In genomic region chr10:86970887-86971145, GRCh38 we compare ENCODE assay signal across 9 cellular contexts. TPM values are rescaled to one million over a fixed set of nuclear protein-coding genes. Genes with fewer than 3 reads are reported as not detected.
DNase-seq lines count a peak whose midpoint lies in the region; ATAC-seq, FAIRE-seq and TF ChIP-seq lines count a peak whose summit lies in the region.
"Had no signal": no experiment of that assay in that cellular context is flagged by ENCODE, and none has a peak within 500 bp of the region (broad histone marks: within the 10 kb centered on the region; RNA-seq: fewer than 3 reads in every experiment).

No MANE protein-coding gene starts in this region.

- H4K20me1 ChIP-seq in HepG2 (ENCODE audit: insufficient read depth, low read length) = no peaks in the 10 kb centered on the region

- POLR2A ChIA-PET in HepG2 (lab: Yijun Ruan, JAX) = no interaction called here

- H2AFZ ChIP-seq in HepG2 (ENCODE audit: low read length) = no peak overlapping the region

- TF ChIP-seq RAD21 in liver (IDR thresholded peaks at IDR 0.05) (no peak), HepG2 (CRISPR knock-in tag; IDR thresholded peaks at IDR 0.05) (no peak)

- no peak overlapping the region for H3K9ac ChIP-seq in liver (ENCODE audit: low read depth in 1 of 2, low read length in 2 of 2)
- no peak overlapping the region for H3K9ac ChIP-seq in HepG2 (ENCODE audit: insufficient read depth, low read depth, low read length)

- CTCF ChIA-PET in HepG2 (lab: Yijun Ruan, JAX; ENCODE audit: low intra/inter-chr PET ratio, low total read pairs) = no interaction called here

- H3K36me3 Mint-ChIP-seq in mesothelial cell of epicardium = no peaks in the 10 kb centered on the region

- H3K4me2 ChIP-seq in HepG2 (ENCODE audit: low read depth, low read length) = no peak overlapping the region

- TF ChIP-seq CTCF in liver (IDR thresholded peaks at IDR 0.05; ENCODE audit: low read depth, low read length, missing input control) (no peak), HepG2 (CRISPR knock-in tag; IDR thresholded peaks at IDR 0.05) (no peak), mesothelial cell of epicardium (IDR thresholded peaks at IDR 0.05; ENCODE audit: unreplicated experiment) (no peak), vagina (IDR thresholded peaks at IDR 0.05) (no peak)

- peak overlapping the region; percentile 83 for H3K4me3 Mint-ChIP-seq in mesothelial cell of epicardium

- intact Hi-C loops in HepG2 (cut with micrococcal nuclease; ENCODE audit: unreplicated experiment) (no loop called here), vagina (cut with DNase I) (loop anchor here (5.0 kb wide), 1 partner anchor 121 kb away; the partner anchor contains the start of gene GLUD1)

- no TSS peak for BruUV-seq in HepG2 (replicated peaks; lab: Mats Ljungman, UMichigan)

- H3K27ac Mint-ChIP-seq in mesothelial cell of epicardium = peak overlapping the region; percentile 77

- no peaks in the 10 kb centered on the region for H3K79me2 ChIP-seq in HepG2 (ENCODE audit: insufficient read depth, low read length)

- peaks cover 47% of the 10 kb centered on the region for H3K4me1 Mint-ChIP-seq in mesothelial cell of epicardium

- H3K36me3 ChIP-seq in liver (ENCODE audit: control insufficient read depth in 4 of 4, insufficient read depth in 3 of 4, low read depth in 1 of 4, low read length in 3 of 4) = no peaks in the 10 kb centered on the region
- no peaks in the 10 kb centered on the region for H3K36me3 ChIP-seq in HepG2 (replicated peaks in 1 of 2; ENCODE audit: control insufficient read depth in 1 of 2, insufficient read depth in 2 of 2, low read length in 2 of 2)
- no peaks in the 10 kb centered on the region for H3K36me3 ChIP-seq in vagina

- in situ Hi-C loops in HepG2 (cut with HindIII; ENCODE audit: extremely low pct_ligation_motif_present, low pct_unique_long_range_greater_than_20kb) = no loop called here

- H3K9me3 Mint-ChIP-seq in mesothelial cell of epicardium = no peaks in the 10 kb centered on the region

- no peaks in the 10 kb centered on the region for H3K9me3 ChIP-seq in liver (ENCODE audit: control insufficient read depth in 4 of 4, low read length in 3 of 4)
- H3K9me3 ChIP-seq in HepG2 (ENCODE audit: low read length) = no peaks in the 10 kb centered on the region
- no peaks in the 10 kb centered on the region for H3K9me3 ChIP-seq in vagina

- H3K27me3 ChIP-seq in liver (ENCODE audit: control insufficient read depth in 4 of 4, insufficient read depth in 4 of 4, low read length in 3 of 4) (no peaks in the 10 kb centered on the region), HepG2 (ENCODE audit: control insufficient read depth in 1 of 2, insufficient read depth in 2 of 2, low read length in 2 of 2) (peaks cover 5 to 52% of the 10 kb centered on the region in 2 experiments; a peak in 3 of 5 replicates), vagina (no peaks in the 10 kb centered on the region)

- no peak for TF ChIP-seq EP300 in HepG2 (IDR thresholded peaks at IDR 0.05; ENCODE audit: low read depth in 2 of 2, low read length in 2 of 2)
- no peak for TF ChIP-seq EP300 in HepG2 (CRISPR knock-in tag; IDR thresholded peaks at IDR 0.05; ENCODE audit: borderline replicate concordance)

- H3K27me3 Mint-ChIP-seq in mesothelial cell of epicardium (ENCODE audit: low read depth) = peaks cover 7% of the 10 kb centered on the region

- no peak for TF ChIP-seq POLR2A in HepG2 (IDR thresholded peaks at IDR 0.05; ENCODE audit: insufficient read depth in 1 of 2, low read depth in 2 of 2, low read length in 2 of 2)
- no peak for TF ChIP-seq POLR2A in vagina (IDR thresholded peaks at IDR 0.05)

- WGBS in liver = 47% methylated on average over 14 of the region's 14 CpGs
- WGBS in HepG2 (ENCODE audit: low lambda C conversion rate) = 77% methylated on average over 12 of the region's 14 CpGs

- DNase-seq in HepG2 (ENCODE audit: low spot score) (no peak), mesothelial cell of epicardium (ENCODE audit: low spot score in 2 of 2, unreplicated experiment in 2 of 2) (no peak), vagina (ENCODE audit: extremely low spot score in 2 of 2) (no peak), DMS53 treated with DMSO at 0.1 percent for 48 hours (lab: John Stamatoyannopoulos, UW; ENCODE audit: unreplicated experiment) (no peak), AML-193 (lab: John Stamatoyannopoulos, UW) (no peak)

- no peak for FAIRE-seq in HepG2 (lab: Jason Lieb, UNC)
- FAIRE-seq: islet of Langerhans had no signal

- H3K27ac ChIP-seq in liver (ENCODE audit: low read depth in 1 of 2, low read length in 2 of 2) (peak overlapping the region; percentile 53 to 56), HepG2 (ENCODE audit: extremely low read length, insufficient read depth, low read length) (no peak overlapping the region), cingulate gyrus (ENCODE audit: low read depth, low read length) (peak overlapping the region; percentile 91), vagina (peak overlapping the region; percentile 99)

- H3K4me3 ChIP-seq in liver (ENCODE audit: low read depth in 1 of 3, low read length in 3 of 3) (peak overlapping the region in 1 of 3 donors; percentile 37), HepG2 (replicated peaks in 1 of 3; ENCODE audit: insufficient read depth in 1 of 3, low read depth in 2 of 3, low read length in 3 of 3) (no peak overlapping the region), vagina (peak overlapping the region; percentile 76 to 92)

- peaks cover 0 to 40% (median 17%) of the 10 kb centered on the region in 4 donors for H3K4me1 ChIP-seq in liver (ENCODE audit: control insufficient read depth in 4 of 4, insufficient read depth in 4 of 4, low read length in 3 of 4)
- peaks cover 24% of the 10 kb centered on the region for H3K4me1 ChIP-seq in HepG2 (ENCODE audit: insufficient read depth, low read length)
- H3K4me1 ChIP-seq in vagina = peaks cover 62% of the 10 kb centered on the region

- no peak for ATAC-seq in HepG2
- ATAC-seq in GM18520 (IDR thresholded peaks at IDR 0.05; ENCODE audit: unreplicated experiment) = no peak

RNA-seq across cellular contexts. Expression of gene ADIRF, which starts 2.5 kb away (rescaled TPM):
- total RNA-seq in liver (10 to 100 TPM in 1 of 2 donors, under 1 TPM in 1; 0.61 to 17.1 TPM), HepG2 (2016; rRNA removed; fragmentation: Illumina TruSeq; extraction: Trizol) (0.40 and 0.44 TPM in 2 replicates), mesothelial cell of epicardium (0.29 TPM in 1 of 3 replicates, not detected in the others), vagina (374 TPM)
- polyA plus RNA-seq in liver (10 to 100 TPM; 54.5 to 96.3 TPM), HepG2 (2011; rRNA removed) (0.13 TPM in 1 of 2 replicates, not detected in the other)
- not detected in 2 replicates for total RNA-seq in HepG2 (2016; cell fraction: cytosol; rRNA removed; fragmentation: Illumina TruSeq; extraction: Trizol; ENCODE audit: low read depth)
- 0.17 TPM in 1 of 2 replicates, not detected in the other for total RNA-seq in HepG2 (2016; cell fraction: insoluble cytoplasmic fraction; rRNA removed; fragmentation: Illumina TruSeq; extraction: Trizol)
- 0.41 TPM in 1 of 2 replicates, not detected in the other for total RNA-seq in HepG2 (2016; cell fraction: membrane; rRNA removed; fragmentation: Illumina TruSeq; extraction: Trizol)
- total RNA-seq in HepG2 (2016; cell fraction: nucleus; rRNA removed; fragmentation: Illumina TruSeq; extraction: Trizol) = not detected in 2 replicates
- 0.13 TPM in 1 of 2 replicates, not detected in the other for polyA plus RNA-seq in HepG2 (2011; cell fraction: cytosol; rRNA removed)
- not detected in 2 replicates for polyA plus RNA-seq in HepG2 (2011; cell fraction: nucleus; rRNA removed)
- not detected in 2 replicates for polyA plus RNA-seq in HepG2 (2012)
- polyA plus RNA-seq in HepG2 (2016; cell fraction: cytosol; fragmentation: Illumina TruSeq; extraction: Trizol; ENCODE audit: low read depth) = 0.27 and 0.36 TPM in 2 replicates
- polyA plus RNA-seq in HepG2 (2016; cell fraction: insoluble cytoplasmic fraction; fragmentation: Illumina TruSeq; extraction: Trizol; ENCODE audit: low read depth) = not detected in 2 replicates
- 0.62 and 1.4 TPM in 2 replicates for polyA plus RNA-seq in HepG2 (2016; cell fraction: membrane; fragmentation: Illumina TruSeq; extraction: Trizol; ENCODE audit: low read depth)
- polyA plus RNA-seq in HepG2 (2016; cell fraction: nucleus; fragmentation: Illumina TruSeq; extraction: Trizol; ENCODE audit: insufficient read depth, low read depth) = not detected in 2 replicates
- not detected in 2 replicates for polyA minus RNA-seq in HepG2 (2011; rRNA and poly(A)+ RNA removed; ENCODE audit: low replicate concordance)
- polyA minus RNA-seq in HepG2 (2011; cell fraction: cytosol; rRNA and poly(A)+ RNA removed) = not detected in 2 replicates
- not detected in 2 replicates for polyA minus RNA-seq in HepG2 (2011; cell fraction: nucleus; rRNA and poly(A)+ RNA removed)

RNA-seq across cellular contexts. Expression of gene SNCG, which starts 12.4 kb away (rescaled TPM):
- total RNA-seq in liver (1 to 10 TPM in 1 of 2 donors, under 1 TPM in 1; 0.84 to 1.2 TPM), HepG2 (2016; rRNA removed; fragmentation: Illumina TruSeq; extraction: Trizol) (0.22 TPM in 1 of 2 replicates, not detected in the other), mesothelial cell of epicardium (92.0 to 104 TPM (median 98.5 TPM) in 3 replicates), vagina (36.6 TPM)
- polyA plus RNA-seq in liver (1 to 10 TPM; 2.1 to 2.6 TPM), HepG2 (2011; rRNA removed) (0.86 and 0.91 TPM in 2 replicates)
- not detected in 2 replicates for total RNA-seq in HepG2 (2016; cell fraction: cytosol; rRNA removed; fragmentation: Illumina TruSeq; extraction: Trizol; ENCODE audit: low read depth)
- not detected in 2 replicates for total RNA-seq in HepG2 (2016; cell fraction: insoluble cytoplasmic fraction; rRNA removed; fragmentation: Illumina TruSeq; extraction: Trizol)
- not detected in 2 replicates for total RNA-seq in HepG2 (2016; cell fraction: membrane; rRNA removed; fragmentation: Illumina TruSeq; extraction: Trizol)
- total RNA-seq in HepG2 (2016; cell fraction: nucleus; rRNA removed; fragmentation: Illumina TruSeq; extraction: Trizol) = not detected in 2 replicates
- 1.1 and 1.8 TPM in 2 replicates for polyA plus RNA-seq in HepG2 (2011; cell fraction: cytosol; rRNA removed)
- 1.2 and 1.8 TPM in 2 replicates for polyA plus RNA-seq in HepG2 (2011; cell fraction: nucleus; rRNA removed)
- 0.32 TPM in 1 of 2 replicates, not detected in the other for polyA plus RNA-seq in HepG2 (2012)
- 0.33 and 0.71 TPM in 2 replicates for polyA plus RNA-seq in HepG2 (2016; cell fraction: cytosol; fragmentation: Illumina TruSeq; extraction: Trizol; ENCODE audit: low read depth)
- polyA plus RNA-seq in HepG2 (2016; cell fraction: insoluble cytoplasmic fraction; fragmentation: Illumina TruSeq; extraction: Trizol; ENCODE audit: low read depth) = not detected in 2 replicates
- polyA plus RNA-seq in HepG2 (2016; cell fraction: membrane; fragmentation: Illumina TruSeq; extraction: Trizol; ENCODE audit: low read depth) = 0.30 and 0.38 TPM in 2 replicates
- not detected in 2 replicates for polyA plus RNA-seq in HepG2 (2016; cell fraction: nucleus; fragmentation: Illumina TruSeq; extraction: Trizol; ENCODE audit: insufficient read depth, low read depth)
- 0.56 and 4.7 TPM in 2 replicates for polyA minus RNA-seq in HepG2 (2011; rRNA and poly(A)+ RNA removed; ENCODE audit: low replicate concordance)
- 0.79 and 1.4 TPM in 2 replicates for polyA minus RNA-seq in HepG2 (2011; cell fraction: cytosol; rRNA and poly(A)+ RNA removed)
- not detected in 2 replicates for polyA minus RNA-seq in HepG2 (2011; cell fraction: nucleus; rRNA and poly(A)+ RNA removed)

RNA-seq across cellular contexts. Expression of gene MMRN2, which starts 13.4 kb away (rescaled TPM):
- total RNA-seq in liver (10 to 100 TPM; 11.0 to 12.1 TPM), HepG2 (2016; rRNA removed; fragmentation: Illumina TruSeq; extraction: Trizol) (0.04 TPM in 1 of 2 replicates, not detected in the other), mesothelial cell of epicardium (6.5 to 9.8 TPM (median 7.2 TPM) in 3 replicates), vagina (57.2 TPM)
- polyA plus RNA-seq in liver (1 to 10 TPM; 1.7 to 6.2 TPM), HepG2 (2011; rRNA removed) (0.03 TPM in 1 of 2 replicates, not detected in the other)
- not detected in 2 replicates for total RNA-seq in HepG2 (2016; cell fraction: cytosol; rRNA removed; fragmentation: Illumina TruSeq; extraction: Trizol; ENCODE audit: low read depth)
- not detected in 2 replicates for total RNA-seq in HepG2 (2016; cell fraction: insoluble cytoplasmic fraction; rRNA removed; fragmentation: Illumina TruSeq; extraction: Trizol)
- total RNA-seq in HepG2 (2016; cell fraction: membrane; rRNA removed; fragmentation: Illumina TruSeq; extraction: Trizol) = not detected in 2 replicates
- not detected in 2 replicates for total RNA-seq in HepG2 (2016; cell fraction: nucleus; rRNA removed; fragmentation: Illumina TruSeq; extraction: Trizol)
- 0.01 and 0.04 TPM in 2 replicates for polyA plus RNA-seq in HepG2 (2011; cell fraction: cytosol; rRNA removed)
- 0.07 and 0.13 TPM in 2 replicates for polyA plus RNA-seq in HepG2 (2011; cell fraction: nucleus; rRNA removed)
- polyA plus RNA-seq in HepG2 (2012) = 0.19 and 0.20 TPM in 2 replicates
- polyA plus RNA-seq in HepG2 (2016; cell fraction: cytosol; fragmentation: Illumina TruSeq; extraction: Trizol; ENCODE audit: low read depth) = not detected in 2 replicates
- polyA plus RNA-seq in HepG2 (2016; cell fraction: insoluble cytoplasmic fraction; fragmentation: Illumina TruSeq; extraction: Trizol; ENCODE audit: low read depth) = not detected in 2 replicates
- 0.07 TPM in 1 of 2 replicates, not detected in the other for polyA plus RNA-seq in HepG2 (2016; cell fraction: membrane; fragmentation: Illumina TruSeq; extraction: Trizol; ENCODE audit: low read depth)
- polyA plus RNA-seq in HepG2 (2016; cell fraction: nucleus; fragmentation: Illumina TruSeq; extraction: Trizol; ENCODE audit: insufficient read depth, low read depth) = not detected in 2 replicates
- 0.04 and 0.70 TPM in 2 replicates for polyA minus RNA-seq in HepG2 (2011; rRNA and poly(A)+ RNA removed; ENCODE audit: low replicate concordance)
- not detected in 2 replicates for polyA minus RNA-seq in HepG2 (2011; cell fraction: cytosol; rRNA and poly(A)+ RNA removed)
- not detected in 2 replicates for polyA minus RNA-seq in HepG2 (2011; cell fraction: nucleus; rRNA and poly(A)+ RNA removed)

RNA-seq across cellular contexts. Expression of gene FAM25A, which starts 49.3 kb away (rescaled TPM):
- total RNA-seq in liver = not detected
- not detected for polyA plus RNA-seq in liver
- total RNA-seq in HepG2 (2016; rRNA removed; fragmentation: Illumina TruSeq; extraction: Trizol) = not detected in 2 replicates
- not detected in 2 replicates for total RNA-seq in HepG2 (2016; cell fraction: cytosol; rRNA removed; fragmentation: Illumina TruSeq; extraction: Trizol; ENCODE audit: low read depth)
- not detected in 2 replicates for total RNA-seq in HepG2 (2016; cell fraction: insoluble cytoplasmic fraction; rRNA removed; fragmentation: Illumina TruSeq; extraction: Trizol)
- total RNA-seq in HepG2 (2016; cell fraction: membrane; rRNA removed; fragmentation: Illumina TruSeq; extraction: Trizol) = not detected in 2 replicates
- total RNA-seq in HepG2 (2016; cell fraction: nucleus; rRNA removed; fragmentation: Illumina TruSeq; extraction: Trizol) = not detected in 2 replicates
- polyA plus RNA-seq in HepG2 (2011; rRNA removed) = not detected in 2 replicates
- not detected in 2 replicates for polyA plus RNA-seq in HepG2 (2011; cell fraction: cytosol; rRNA removed)
- not detected in 2 replicates for polyA plus RNA-seq in HepG2 (2011; cell fraction: nucleus; rRNA removed)
- not detected in 2 replicates for polyA plus RNA-seq in HepG2 (2012)
- not detected in 2 replicates for polyA plus RNA-seq in HepG2 (2016; cell fraction: cytosol; fragmentation: Illumina TruSeq; extraction: Trizol; ENCODE audit: low read depth)
- not detected in 2 replicates for polyA plus RNA-seq in HepG2 (2016; cell fraction: insoluble cytoplasmic fraction; fragmentation: Illumina TruSeq; extraction: Trizol; ENCODE audit: low read depth)
- not detected in 2 replicates for polyA plus RNA-seq in HepG2 (2016; cell fraction: membrane; fragmentation: Illumina TruSeq; extraction: Trizol; ENCODE audit: low read depth)
- polyA plus RNA-seq in HepG2 (2016; cell fraction: nucleus; fragmentation: Illumina TruSeq; extraction: Trizol; ENCODE audit: insufficient read depth, low read depth) = not detected in 2 replicates
- polyA minus RNA-seq in HepG2 (2011; rRNA and poly(A)+ RNA removed; ENCODE audit: low replicate concordance) = not detected in 2 replicates
- polyA minus RNA-seq in HepG2 (2011; cell fraction: cytosol; rRNA and poly(A)+ RNA removed) = not detected in 2 replicates
- not detected in 2 replicates for polyA minus RNA-seq in HepG2 (2011; cell fraction: nucleus; rRNA and poly(A)+ RNA removed)
- total RNA-seq in mesothelial cell of epicardium = not detected in 3 replicates
- total RNA-seq in vagina = 40.0 TPM

Comparison
In these comparisons a context has a peak if more than half of its experiments do, and no peak if none do; other contexts are left out.
1. H3K4me3 ChIP-seq: peak in vagina (2 of 2); none in HepG2 (0 of 3).
2. RNA of gene ADIRF, which starts 2.5 kb away (total RNA-seq): 374 TPM in vagina (single experiment); 0.61 to 17.1 TPM in liver, 0.17 to 0.44 TPM in HepG2 and 0.29 TPM in mesothelial cell of epicardium; every median in the first group is over 10 times any median in the second.
3. RNA of gene SNCG, which starts 12.4 kb away (total RNA-seq): 92.0 to 104 TPM in mesothelial cell of epicardium and 36.6 TPM in vagina (single experiment); 0.84 to 1.2 TPM in liver and 0.22 TPM in HepG2; every median in the first group is over 10 times any median in the second.